Comparison of ENCODE assay signal across 16 cellular contexts in genomic region chr13:40031031-40031430, GRCh38.
DNase-seq lines count a peak whose midpoint lies in the region; ATAC-seq and TF ChIP-seq lines count a peak whose summit lies in the region.
"Had no signal": no experiment of that assay in that cellular context is flagged by ENCODE, and none has a peak within 500 bp of the region (broad histone marks: within the 10 kb centered on the region; RNA-seq: fewer than 3 reads in every experiment).

No MANE protein-coding gene starts in this region.

- intact Hi-C loops in mammary epithelial cell (cut with micrococcal nuclease), result no loop called here
- intact Hi-C loops in heart left ventricle (cut with DNase I), result no loop called here

- dilution Hi-C loops in mammary epithelial cell (cut with HindIII; ENCODE audit: low sequenced_read_pairs), result no loop called here

- BruUV-seq in mammary epithelial cell (replicated peaks; lab: Mats Ljungman, UMichigan), result no TSS peak

- in situ Hi-C loops in mammary epithelial cell (cut with MboI; ENCODE audit: low sequenced_read_pairs in 2 of 2), result no loop called here

- H3K36me3 ChIP-seq in mammary epithelial cell (ENCODE audit: insufficient read depth, low read length) (no peaks in the 10 kb centered on the region), mesenchymal stem cell (ENCODE audit: control insufficient read depth in 1 of 2, insufficient read depth in 2 of 2, low read depth in 1 of 2, low read length in 2 of 2) (no peaks in the 10 kb centered on the region), heart left ventricle (no peaks in the 10 kb centered on the region)
- H3K36me3 ChIP-seq: neural progenitor cell had no signal

- H3K27ac ChIP-seq in mammary epithelial cell (ENCODE audit: insufficient read depth, low read depth, low read length), result no peak overlapping the region
- H3K27ac ChIP-seq in mesenchymal stem cell (ENCODE audit: low read length, poor library complexity, severe bottlenecking), result no peak overlapping the region
- no peak overlapping the region for H3K27ac ChIP-seq in heart left ventricle
- H3K27ac ChIP-seq: coronary artery, neural progenitor cell had no signal

- ATAC-seq in HG03039 (IDR thresholded peaks at IDR 0.05; ENCODE audit: unreplicated experiment) (no peak), heart left ventricle (no peak)
- ATAC-seq: left colon had no signal

- H3K14ac ChIP-seq in mesenchymal stem cell (ENCODE audit: low read length in 2 of 2), result no peak overlapping the region

- H3K18ac ChIP-seq in mesenchymal stem cell (ENCODE audit: low read depth in 1 of 2, low read length in 2 of 2), result no peak overlapping the region

- no peak overlapping the region for H2BK5ac ChIP-seq in mesenchymal stem cell (ENCODE audit: low read depth, low read length, poor library complexity, severe bottlenecking)

- H3K36me3 Mint-ChIP-seq in glutamatergic neuron (ENCODE audit: unreplicated experiment), result no peaks in the 10 kb centered on the region
- H3K36me3 Mint-ChIP-seq: neural progenitor cell had no signal

- H3K23ac ChIP-seq in mesenchymal stem cell (ENCODE audit: low read length in 2 of 2), result no peak overlapping the region

- H3K4me3 ChIP-seq in AG09309 (ENCODE audit: control insufficient read depth, low read depth, low read length) (no peak overlapping the region), mammary epithelial cell (replicated peaks in 1 of 3; ENCODE audit: insufficient read depth in 1 of 3, low read depth in 2 of 3, low read length in 3 of 3) (no peak overlapping the region), mesenchymal stem cell (ENCODE audit: insufficient read depth in 1 of 2, low read depth in 1 of 2, low read length in 2 of 2) (peak overlapping the region in 1 of 2 experiments; percentile 8), heart left ventricle (no peak overlapping the region)
- H3K4me3 ChIP-seq: coronary artery, neural progenitor cell had no signal

- no peak for TF ChIP-seq CTCF in AG09309 (IDR thresholded peaks at IDR 0.05; ENCODE audit: control insufficient read depth, insufficient read depth, low read depth, low read length, missing control alignments)
- TF ChIP-seq CTCF in mammary epithelial cell (conservative IDR thresholded peaks at IDR 0.05 in 1 of 2, IDR thresholded peaks at IDR 0.05 in 1 of 2; ENCODE audit: extremely low read depth in 1 of 2, insufficient read depth in 1 of 2, low read depth in 1 of 2, low read length in 2 of 2), result no peak
- no peak for TF ChIP-seq CTCF in heart left ventricle (IDR thresholded peaks at IDR 0.05)
- TF ChIP-seq CTCF in glutamatergic neuron (IDR thresholded peaks at IDR 0.05; ENCODE audit: partially characterized antibody, unreplicated experiment), result no peak

- no peaks in the 10 kb centered on the region for H3K79me2 ChIP-seq in mammary epithelial cell (ENCODE audit: insufficient read depth, low read length)

- TF ChIP-seq POLR2A in heart left ventricle (IDR thresholded peaks at IDR 0.05), result no peak

- no peak overlapping the region for H4K91ac ChIP-seq in mesenchymal stem cell (ENCODE audit: low read length)

- H3K4me3 Mint-ChIP-seq in glutamatergic neuron (ENCODE audit: unreplicated experiment), result no peak overlapping the region
- H3K4me3 Mint-ChIP-seq: neural progenitor cell had no signal

- no peak overlapping the region for H3K4me2 ChIP-seq in mammary epithelial cell (ENCODE audit: insufficient read depth, low read depth, low read length)
- H3K4me2 ChIP-seq in mesenchymal stem cell (ENCODE audit: low read length, poor library complexity, severe bottlenecking), result no peak overlapping the region
- H3K4me2 ChIP-seq: neural progenitor cell had no signal

- peaks cover 3% of the 10 kb centered on the region for H3K4me1 ChIP-seq in mammary epithelial cell (ENCODE audit: insufficient read depth, low read length)
- no peaks in the 10 kb centered on the region for H3K4me1 ChIP-seq in mesenchymal stem cell (ENCODE audit: control insufficient read depth, insufficient read depth, low read depth, low read length)
- H3K4me1 ChIP-seq in heart left ventricle, result no peaks in the 10 kb centered on the region
- H3K4me1 ChIP-seq: neural progenitor cell had no signal

- H2AFZ ChIP-seq in mammary epithelial cell (ENCODE audit: low read depth, low read length) (no peak overlapping the region), mesenchymal stem cell (ENCODE audit: low read depth, low read length) (no peak overlapping the region)
- H2AFZ ChIP-seq: neural progenitor cell had no signal

- 97% methylated on average over 4 of the region's 4 CpGs for WGBS in mammary epithelial cell (ENCODE audit: low coverage, missing lambda C conversion rate)
- under 1% methylated on average over 4 of the region's 4 CpGs for WGBS in mesenchymal stem cell
- WGBS in heart left ventricle, 4 donors, result 54 to 61% (median 59%) methylated on average over 4 of the region's 4 CpGs

- H4K8ac ChIP-seq in mesenchymal stem cell (ENCODE audit: low read length), result no peak overlapping the region

- no peaks in the 10 kb centered on the region for H3K79me1 ChIP-seq in mesenchymal stem cell (replicated peaks; ENCODE audit: low read length, poor library complexity, severe bottlenecking)

- H2AK5ac ChIP-seq in mesenchymal stem cell (ENCODE audit: low read length, severe bottlenecking), result no peak overlapping the region

- CTCF ChIA-PET in mammary epithelial cell (lab: Charles Lee; ENCODE audit: low non-redundant PET), result no interaction called here

- H3K4me1 Mint-ChIP-seq in glutamatergic neuron (ENCODE audit: low read depth, unreplicated experiment), result no peaks in the 10 kb centered on the region
- H3K4me1 Mint-ChIP-seq: neural progenitor cell had no signal

- no peaks in the 10 kb centered on the region for H4K20me1 ChIP-seq in mammary epithelial cell (ENCODE audit: insufficient read depth, low read length)

- no peaks in the 10 kb centered on the region for H3K27me3 ChIP-seq in mammary epithelial cell (ENCODE audit: insufficient read depth, low read length)
- peaks cover 0 to 13% of the 10 kb centered on the region in 2 experiments for H3K27me3 ChIP-seq in mesenchymal stem cell (ENCODE audit: control insufficient read depth in 1 of 2, insufficient read depth in 1 of 2, low read length in 2 of 2)
- no peaks in the 10 kb centered on the region for H3K27me3 ChIP-seq in heart left ventricle
- H3K27me3 ChIP-seq: neural progenitor cell had no signal

- no peak overlapping the region for H3K9ac ChIP-seq in mammary epithelial cell (ENCODE audit: insufficient read depth, low read length)
- H3K9ac ChIP-seq in mesenchymal stem cell (ENCODE audit: low read length), result peak overlapping the region; percentile 3
- H3K9ac ChIP-seq: neural progenitor cell had no signal

- H3K4ac ChIP-seq in mesenchymal stem cell (ENCODE audit: low read depth in 1 of 2, low read length in 2 of 2), result no peak overlapping the region

- H3K9me3 Mint-ChIP-seq in glutamatergic neuron (ENCODE audit: unreplicated experiment), result no peaks in the 10 kb centered on the region

- no peaks in the 10 kb centered on the region for H3K27me3 Mint-ChIP-seq in glutamatergic neuron (ENCODE audit: unreplicated experiment)

- H2BK12ac ChIP-seq in mesenchymal stem cell (ENCODE audit: low read length in 2 of 2), result no peak overlapping the region

- H3K9me3 ChIP-seq in mammary epithelial cell (replicated peaks; ENCODE audit: insufficient read depth, low read length) (no peaks in the 10 kb centered on the region), mesenchymal stem cell (ENCODE audit: control insufficient read depth, low read length) (peaks cover 4% of the 10 kb centered on the region), heart left ventricle (peaks cover 0 to 9% (median 0%) of the 10 kb centered on the region in 12 donors)

- no peak overlapping the region for H2BK15ac ChIP-seq in mesenchymal stem cell (ENCODE audit: low read depth, poor library complexity, severe bottlenecking)

- DNase-seq in AG09309 (ENCODE audit: low read depth) (peak; percentile 62), HS-27A (ENCODE audit: low read depth) (peak; percentile 38), mammary epithelial cell (peak; percentile 35), mesenchymal stem cell (peak; percentile 64), heart left ventricle (no peak), glutamatergic neuron (no peak)
- no peak for DNase-seq in stimulated activated CD4-positive, alpha-beta T cell treated with anti-CD3 and anti-CD28 coated beads, Interleukin-1b, Interleukin-23, amount 100 ng/mL, for 48 hours
- DNase-seq: activated CD8-positive, alpha-beta memory T cell treated with anti-CD3 and anti-CD28 coated beads for 24 hours; activated naive CD4-positive, alpha-beta T cell treated with anti-CD3 and anti-CD28 coated beads, Interleukin-2, amount 50 U/mL, for 16 hours; C1 segment of cervical spinal cord; left colon; NCI-H1417; NCI-H524 treated with DMSO at 0.1 percent for 48 hours had no signal

- no peak overlapping the region for H2BK120ac ChIP-seq in mesenchymal stem cell (ENCODE audit: low read depth, low read length)

- no peak overlapping the region for H3K27ac Mint-ChIP-seq in glutamatergic neuron (ENCODE audit: unreplicated experiment)
- H3K27ac Mint-ChIP-seq: neural progenitor cell had no signal

Comparison
In these comparisons a context has a peak if more than half of its experiments do, and no peak if none do; other contexts are left out.
1. DNase-seq: peak in AG09309 (single experiment), HS-27A (single experiment), mammary epithelial cell (single experiment) and mesenchymal stem cell (single experiment); none in heart left ventricle (0 of 5), glutamatergic neuron (single experiment) and stimulated activated CD4-positive, alpha-beta T cell treated with anti-CD3 and anti-CD28 coated beads, Interleukin-1b, Interleukin-23, amount 100 ng/mL, for 48 hours (single experiment).